ENCODE assay signal across 10 cellular contexts in genomic region chr17:66625321-66625767, GRCh38.
DNase-seq lines count a peak whose midpoint lies in the region; ATAC-seq and TF ChIP-seq lines count a peak whose summit lies in the region.
"Had no signal": no experiment of that assay in that cellular context is flagged by ENCODE, and none has a peak within 500 bp of the region (broad histone marks: within the 10 kb centered on the region; RNA-seq: fewer than 3 reads in every experiment).

No MANE protein-coding gene starts in this region.

- H3K4me2 ChIP-seq in mesenchymal stem cell (ENCODE audit: low read length, poor library complexity, severe bottlenecking) = no peak overlapping the region
- H3K4me2 ChIP-seq: BLaER1 had no signal

- 89% methylated on average over 1 of the region's 2 CpGs for WGBS in mesenchymal stem cell
- 69% methylated on average over 2 of the region's 2 CpGs for WGBS in suprapubic skin

- H3K9ac ChIP-seq in mesenchymal stem cell (ENCODE audit: low read length) = no peak overlapping the region
- H3K9ac ChIP-seq: BLaER1 had no signal

- no peak overlapping the region for H3K14ac ChIP-seq in mesenchymal stem cell (ENCODE audit: low read length in 2 of 2)

- no peak overlapping the region for H2BK5ac ChIP-seq in mesenchymal stem cell (ENCODE audit: low read depth, low read length, poor library complexity, severe bottlenecking)

- no peak overlapping the region for H2BK120ac ChIP-seq in mesenchymal stem cell (ENCODE audit: low read depth, low read length)

- no peak overlapping the region for H3K23ac ChIP-seq in mesenchymal stem cell (ENCODE audit: low read length in 2 of 2)

- no peak overlapping the region for H2AFZ ChIP-seq in mesenchymal stem cell (ENCODE audit: low read depth, low read length)

- peak in 1 of 2 donors; percentile 37 for TF ChIP-seq CTCF in suprapubic skin (IDR thresholded peaks at IDR 0.05)

- in situ Hi-C loops in T47D (cut with HindIII; ENCODE audit: low pct_unique_long_range_greater_than_20kb, low sequenced_read_pairs) = no loop called here

- no peak for TF ChIP-seq EP300 in suprapubic skin (IDR thresholded peaks at IDR 0.05)

- H3K27ac ChIP-seq in mesenchymal stem cell (ENCODE audit: low read length, poor library complexity, severe bottlenecking) (no peak overlapping the region), suprapubic skin (no peak overlapping the region)
- H3K27ac ChIP-seq: BLaER1 had no signal

- no peak overlapping the region for H4K8ac ChIP-seq in mesenchymal stem cell (ENCODE audit: low read length)

- no peak overlapping the region for H4K91ac ChIP-seq in mesenchymal stem cell (ENCODE audit: low read length)

- ATAC-seq in HG03571 (IDR thresholded peaks at IDR 0.05; ENCODE audit: unreplicated experiment) = no peak

- peaks cover 20% of the 10 kb centered on the region for H3K79me1 ChIP-seq in mesenchymal stem cell (replicated peaks; ENCODE audit: low read length, poor library complexity, severe bottlenecking)

- H3K18ac ChIP-seq in mesenchymal stem cell (ENCODE audit: low read depth in 1 of 2, low read length in 2 of 2) = no peak overlapping the region

- TF ChIP-seq POLR2A in suprapubic skin (IDR thresholded peaks at IDR 0.05) = no peak

- H3K4ac ChIP-seq in mesenchymal stem cell (ENCODE audit: low read depth in 1 of 2, low read length in 2 of 2) = no peak overlapping the region

- no peaks in the 10 kb centered on the region for H3K9me3 ChIP-seq in mesenchymal stem cell (ENCODE audit: control insufficient read depth, low read length)
- no peaks in the 10 kb centered on the region for H3K9me3 ChIP-seq in suprapubic skin
- H3K9me3 ChIP-seq: BLaER1 had no signal

- H3K4me3 ChIP-seq in mesenchymal stem cell (ENCODE audit: insufficient read depth in 1 of 2, low read depth in 1 of 2, low read length in 2 of 2) (no peak overlapping the region), suprapubic skin (no peak overlapping the region)
- H3K4me3 ChIP-seq: BLaER1 had no signal

- H3K4me1 ChIP-seq in mesenchymal stem cell (ENCODE audit: control insufficient read depth, insufficient read depth, low read depth, low read length) (no peaks in the 10 kb centered on the region), suprapubic skin (no peaks in the 10 kb centered on the region)
- H3K4me1 ChIP-seq: BLaER1 had no signal

- DNase-seq in NCI-H1417 (lab: John Stamatoyannopoulos, UW) = peak in 2 of 3 experiments; percentile 37 to 62
- no peak for DNase-seq in NCI-H1417 treated with DMSO at 0.1 percent for 48 hours (lab: John Stamatoyannopoulos, UW)
- DNase-seq in NCI-H2029 (lab: John Stamatoyannopoulos, UW) = peak; percentile 0
- peak; percentile 59 to 67 for DNase-seq in T47D (ENCODE audit: low read depth in 1 of 2, low spot score in 1 of 2)
- peak; percentile 56 for DNase-seq in mesenchymal stem cell
- DNase-seq in suprapubic skin (ENCODE audit: low spot score in 2 of 2) = no peak
- no peak for DNase-seq in NCI-H446 treated with DMSO at 0.1 percent for 48 hours (lab: John Stamatoyannopoulos, UW)
- DNase-seq: T-cell had no signal

- H2BK12ac ChIP-seq in mesenchymal stem cell (ENCODE audit: low read length in 2 of 2) = no peak overlapping the region

- no peak overlapping the region for H2AK5ac ChIP-seq in mesenchymal stem cell (ENCODE audit: low read length, severe bottlenecking)

- H2BK15ac ChIP-seq in mesenchymal stem cell (ENCODE audit: low read depth, poor library complexity, severe bottlenecking) = no peak overlapping the region

- no peaks in the 10 kb centered on the region for H3K36me3 ChIP-seq in mesenchymal stem cell (ENCODE audit: control insufficient read depth in 1 of 2, insufficient read depth in 2 of 2, low read depth in 1 of 2, low read length in 2 of 2)
- H3K36me3 ChIP-seq in suprapubic skin = no peaks in the 10 kb centered on the region
- H3K36me3 ChIP-seq: BLaER1 had no signal

- H3K27me3 ChIP-seq in mesenchymal stem cell (ENCODE audit: control insufficient read depth in 1 of 2, insufficient read depth in 1 of 2, low read length in 2 of 2) (no peaks in the 10 kb centered on the region), suprapubic skin (no peaks in the 10 kb centered on the region)
- H3K27me3 ChIP-seq: BLaER1 had no signal

Comparison
In these comparisons a context has a peak if more than half of its experiments do, and no peak if none do; other contexts are left out.
1. DNase-seq: peak in NCI-H1417 (2 of 3), NCI-H2029 (single experiment), T47D (2 of 2) and mesenchymal stem cell (single experiment); none in NCI-H1417 treated with DMSO at 0.1 percent for 48 hours (single experiment), suprapubic skin (0 of 2) and NCI-H446 treated with DMSO at 0.1 percent for 48 hours (single experiment).